Comparison of ENCODE assay signal across 1 cellular context in the genomic region with DNA sequence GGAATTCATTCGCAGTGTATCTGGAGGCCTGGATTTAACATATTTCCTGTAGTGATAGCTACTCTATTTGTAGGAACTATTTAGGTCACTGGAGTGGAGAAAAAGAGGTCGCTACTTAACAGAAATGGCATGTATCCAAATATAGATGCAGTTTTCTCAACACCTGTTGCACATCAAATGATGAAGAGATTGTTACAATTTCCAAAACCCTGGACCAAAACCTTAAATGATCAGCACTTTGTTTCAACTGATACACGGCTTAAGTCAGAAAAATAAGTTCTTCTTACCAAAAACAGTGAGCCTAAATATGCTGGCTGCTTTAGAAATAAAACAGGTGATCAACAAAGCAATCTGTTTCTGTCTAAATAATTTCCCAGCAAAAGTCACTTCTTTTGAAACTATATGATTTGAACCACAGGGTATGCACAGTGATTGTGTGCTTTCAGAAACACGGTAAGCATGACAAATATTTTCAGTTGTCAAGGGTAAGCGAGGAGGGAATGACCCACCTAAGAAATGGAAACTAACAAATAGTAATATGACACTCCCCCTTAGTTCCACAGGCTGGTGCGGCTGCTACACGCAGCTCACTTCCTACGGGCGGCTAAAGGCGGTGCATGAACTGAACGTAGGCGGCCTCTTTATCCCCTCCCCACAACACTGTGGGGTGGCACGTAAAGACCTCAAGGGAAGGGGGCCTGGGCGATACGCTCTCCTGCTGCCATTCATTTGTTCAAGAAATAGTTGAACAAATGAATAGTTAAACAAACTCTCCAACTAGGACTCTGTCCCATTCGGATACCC.
A peak's percentile ranks its signal among the peaks of the same experiment; 100 is the strongest.
TF ChIP-seq lines count a peak whose summit lies in the region.

No MANE protein-coding gene starts in this region.

TF ChIP-seq in IMR-90, 13 proteins besides CTCF, POLR2A, EP300 and RAD21 (continued from another document):
- TF ChIP-seq MAZ (IDR thresholded peaks at IDR 0.05; ENCODE audit: borderline replicate concordance, low read depth, low read length): 0 out of 2 replicates have a peak, but pooled peaks have one; percentile 13
- TF ChIP-seq, protein P1, sequence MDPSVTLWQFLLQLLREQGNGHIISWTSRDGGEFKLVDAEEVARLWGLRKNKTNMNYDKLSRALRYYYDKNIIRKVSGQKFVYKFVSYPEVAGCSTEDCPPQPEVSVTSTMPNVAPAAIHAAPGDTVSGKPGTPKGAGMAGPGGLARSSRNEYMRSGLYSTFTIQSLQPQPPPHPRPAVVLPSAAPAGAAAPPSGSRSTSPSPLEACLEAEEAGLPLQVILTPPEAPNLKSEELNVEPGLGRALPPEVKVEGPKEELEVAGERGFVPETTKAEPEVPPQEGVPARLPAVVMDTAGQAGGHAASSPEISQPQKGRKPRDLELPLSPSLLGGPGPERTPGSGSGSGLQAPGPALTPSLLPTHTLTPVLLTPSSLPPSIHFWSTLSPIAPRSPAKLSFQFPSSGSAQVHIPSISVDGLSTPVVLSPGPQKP (IDR thresholded peaks at IDR 0.05; ENCODE audit: borderline replicate concordance, low read depth, low read length): no peak
- TF ChIP-seq, protein P2, sequence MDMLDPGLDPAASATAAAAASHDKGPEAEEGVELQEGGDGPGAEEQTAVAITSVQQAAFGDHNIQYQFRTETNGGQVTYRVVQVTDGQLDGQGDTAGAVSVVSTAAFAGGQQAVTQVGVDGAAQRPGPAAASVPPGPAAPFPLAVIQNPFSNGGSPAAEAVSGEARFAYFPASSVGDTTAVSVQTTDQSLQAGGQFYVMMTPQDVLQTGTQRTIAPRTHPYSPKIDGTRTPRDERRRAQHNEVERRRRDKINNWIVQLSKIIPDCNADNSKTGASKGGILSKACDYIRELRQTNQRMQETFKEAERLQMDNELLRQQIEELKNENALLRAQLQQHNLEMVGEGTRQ (IDR thresholded peaks at IDR 0.05; ENCODE audit: low read depth, low read length): no peak
- TF ChIP-seq MXI1 (IDR thresholded peaks at IDR 0.05; ENCODE audit: borderline replicate concordance, low read depth, low read length): peak; percentile 67; the same call in 1 of the 2 replicates
- no peak for TF ChIP-seq CEBPB (IDR thresholded peaks at IDR 0.05; ENCODE audit: low read depth, low read length)
- TF ChIP-seq BHLHE40 (IDR thresholded peaks at IDR 0.05; ENCODE audit: low read depth, low read length): no peak
- TF ChIP-seq CHD1 (IDR thresholded peaks at IDR 0.05; ENCODE audit: low read depth, low read length): no peak
